8 cellular contexts compared by ENCODE assay signal in genomic region chrX:53196678-53197077, GRCh38.
"Had no signal": no experiment of that assay in that cellular context is flagged by ENCODE, and none has a peak within 500 bp of the region (broad histone marks: within the 10 kb centered on the region; RNA-seq: fewer than 3 reads in every experiment).

No MANE protein-coding gene starts in this region.

- H3K9me3 Mint-ChIP-seq: GM23338 had no signal

- H3K4me2 ChIP-seq: GM23338 had no signal

- H3K4me1 Mint-ChIP-seq: GM23338, H9 had no signal

- ATAC-seq: GM23338 had no signal

- H3K27ac ChIP-seq: HL-60 had no signal

- DNase-seq: H9, HCEC 1CT, IMR-90, KG1 had no signal

- H2AFZ ChIP-seq: GM23338 had no signal

- H3K27ac Mint-ChIP-seq: GM23338 had no signal

- H3K4me3 Mint-ChIP-seq: GM23338, H9 had no signal

- H3K4me3 ChIP-seq: GM23338 had no signal

- FAIRE-seq: H1, H54 had no signal
